In genomic region chr6:107061125-107062020, GRCh38 we compare ENCODE assay signal across 9 cellular contexts. TPM values are rescaled to one million over a fixed set of nuclear protein-coding genes. Genes with fewer than 3 reads are reported as not detected.
DNase-seq lines count a peak whose midpoint lies in the region; ATAC-seq and TF ChIP-seq lines count a peak whose summit lies in the region.
"Had no signal": no experiment of that assay in that cellular context is flagged by ENCODE, and none has a peak within 500 bp of the region (broad histone marks: within the 10 kb centered on the region; RNA-seq: fewer than 3 reads in every experiment).

No MANE protein-coding gene starts in this region.

- peak overlapping the region; percentile 52; the same call in 1 of the 2 replicates for H3K27ac ChIP-seq in HUES6 (ENCODE audit: low read depth, low read length)

- H3K27me3 ChIP-seq in HUES6 (ENCODE audit: control insufficient read depth, insufficient read depth, low read length) = no peaks in the 10 kb centered on the region

- H3K9ac ChIP-seq in HUES6 (ENCODE audit: low read length) = peak overlapping the region; percentile 70

- H3K4me1 ChIP-seq in HUES6 (ENCODE audit: control insufficient read depth, insufficient read depth, low read length) = peaks cover 21% of the 10 kb centered on the region

- H3K9me3 ChIP-seq in HUES6 (ENCODE audit: control insufficient read depth, insufficient read depth, low read depth, low read length) = no peaks in the 10 kb centered on the region

- peak; percentile 70 for DNase-seq in GM12865 (ENCODE audit: low read depth)
- peak; percentile 48 for DNase-seq in iPS DF 19.7 (ENCODE audit: low read depth, low spot score)
- no peak for DNase-seq in cardiac septum (ENCODE audit: low spot score)
- DNase-seq in Kasumi-1 (lab: John Stamatoyannopoulos, UW) = no peak
- DNase-seq in glomerular visceral epithelial cell (ENCODE audit: extremely low spot score) = no peak
- DNase-seq in GOT3 (lab: John Stamatoyannopoulos, UW) = no peak
- DNase-seq: erythroblast had no signal

- no peaks in the 10 kb centered on the region for H3K36me3 ChIP-seq in HUES6 (ENCODE audit: control insufficient read depth, insufficient read depth, low read length)

- peak; percentile 67 for ATAC-seq in GM21526 (IDR thresholded peaks at IDR 0.05; ENCODE audit: low FRiP score, unreplicated experiment)

- H3K4me3 ChIP-seq in GM12865 (ENCODE audit: low read depth, low read length) (no peak overlapping the region; the same call in 1 of the 2 replicates), HUES6 (ENCODE audit: low read depth, low read length) (peak overlapping the region; percentile 38)

- no peak for TF ChIP-seq CTCF in GM12865 (IDR thresholded peaks at IDR 0.05; ENCODE audit: insufficient read depth, low read depth, low read length, missing control alignments)

- intact Hi-C loops in cardiac septum (cut with DNase I) = no loop called here

RNA-seq across cellular contexts. Expression of gene MTRES1, which starts 33.4 kb away (rescaled TPM):
- total RNA-seq in cardiac septum = 32.2 TPM

RNA-seq across cellular contexts. Expression of gene BEND3, which starts 53.9 kb away (rescaled TPM):
- 2.1 TPM for total RNA-seq in cardiac septum

Comparison
In these comparisons a context has a peak if more than half of its experiments do, and no peak if none do; other contexts are left out.
1. DNase-seq: peak in GM12865 (single experiment) and iPS DF 19.7 (single experiment); none in cardiac septum (single experiment), Kasumi-1 (0 of 2), glomerular visceral epithelial cell (single experiment) and GOT3 (single experiment).